ENCODE assay signal across 8 cellular contexts in the genomic region with DNA sequence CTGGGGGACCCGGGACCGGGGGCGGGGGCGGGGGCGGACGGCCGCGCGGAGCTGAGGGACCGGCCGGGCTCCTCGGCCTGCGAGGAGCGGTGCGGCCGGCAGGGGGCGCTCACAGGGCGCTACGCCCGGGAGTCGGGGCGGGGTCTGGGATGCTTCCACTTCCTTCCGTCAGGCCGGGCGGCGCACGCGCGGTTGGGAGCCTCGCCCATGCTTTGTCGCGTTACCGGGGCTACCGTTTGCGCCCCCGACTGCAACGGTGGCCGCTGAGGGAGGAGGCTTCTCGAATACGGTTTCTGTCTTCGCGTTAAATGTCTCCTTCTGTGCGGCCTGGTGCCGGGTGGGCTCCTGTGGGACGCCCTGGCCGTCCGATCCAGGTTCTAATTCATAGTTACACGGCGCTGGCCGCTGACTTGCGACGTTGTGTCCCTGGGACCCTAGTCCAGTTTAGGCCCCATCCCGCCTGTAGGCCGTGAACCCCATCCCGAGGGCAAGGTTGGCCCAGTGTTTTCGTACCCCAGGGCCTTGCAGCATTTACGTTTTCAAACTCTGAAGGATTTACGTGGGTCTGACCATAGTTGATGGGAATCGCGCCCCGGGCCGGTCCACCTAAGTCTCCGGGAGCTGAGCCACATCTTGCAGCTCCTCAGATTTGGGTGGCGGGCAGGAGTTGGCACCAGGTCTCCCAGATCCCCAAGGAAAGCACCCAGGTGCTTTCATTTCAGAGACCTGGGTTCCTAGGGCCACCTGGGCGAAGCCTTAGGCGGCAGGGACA. TPM values are rescaled to one million over a fixed set of nuclear protein-coding genes. Genes with fewer than 3 reads are reported as not detected.
DNase-seq lines count a peak whose midpoint lies in the region; ATAC-seq and TF ChIP-seq lines count a peak whose summit lies in the region.

No MANE protein-coding gene starts in this region.

- POLR2A ChIA-PET in RWPE1 (lab: Yijun Ruan, JAX; ENCODE audit: low non-redundant PET) = interaction anchor here (0.7 kb wide), 1 partner anchor 1977 kb away, joined by 3 read pairs; no protein-coding TSS in a partner anchor

- peak; percentile 36 for ATAC-seq in GM21619 (IDR thresholded peaks at IDR 0.05; ENCODE audit: unreplicated experiment)
- peak; percentile 72 for ATAC-seq in stimulated activated naive CD8-positive, alpha-beta T cell treated with anti-CD3 and anti-CD28 coated beads, Interleukin-15, amount 100 ng/mL, for 72 hours

- peaks cover 12% of the 10 kb centered on the region for H3K4me1 Mint-ChIP-seq in neural crest cell
- H3K4me1 Mint-ChIP-seq in stimulated activated naive CD8-positive, alpha-beta T cell treated with anti-CD3 and anti-CD28 coated beads, Interleukin-15, amount 100 ng/mL, for 72 hours = peaks cover 13% of the 10 kb centered on the region

- peak overlapping the region; percentile 98 for H3K4me3 Mint-ChIP-seq in neural crest cell
- peak overlapping the region; percentile 98 to 99 for H3K4me3 Mint-ChIP-seq in stimulated activated naive CD8-positive, alpha-beta T cell treated with anti-CD3 and anti-CD28 coated beads, Interleukin-15, amount 100 ng/mL, for 72 hours

- peak; percentile 71 for TF ChIP-seq CTCF in RWPE1 (conservative IDR thresholded peaks at IDR 0.05; ENCODE audit: low read depth)
- TF ChIP-seq CTCF in fibroblast of villous mesenchyme (IDR thresholded peaks at IDR 0.05; ENCODE audit: insufficient read depth, low read depth, low read length) = peak; percentile 48
- peak; percentile 80 for TF ChIP-seq CTCF in neural crest cell (conservative IDR thresholded peaks at IDR 0.05)

- peaks cover 5% of the 10 kb centered on the region for H3K36me3 Mint-ChIP-seq in neural crest cell (ENCODE audit: low read depth)

- CTCF ChIA-PET in RWPE1 (lab: Yijun Ruan, JAX) = no interaction called here

- peak overlapping the region; percentile 65 for H3K27ac Mint-ChIP-seq in neural crest cell (ENCODE audit: unreplicated experiment)
- H3K27ac Mint-ChIP-seq in stimulated activated naive CD8-positive, alpha-beta T cell treated with anti-CD3 and anti-CD28 coated beads, Interleukin-15, amount 100 ng/mL, for 72 hours = peak overlapping the region; percentile 96 to 99

- peak; percentile 54 for DNase-seq in DMS153 treated with DMSO at 0.1 percent for 48 hours (lab: John Stamatoyannopoulos, UW; ENCODE audit: unreplicated experiment)
- peak; percentile 74 for DNase-seq in LHCN-M2 (ENCODE audit: low read depth)
- peak; percentile 58 for DNase-seq in RWPE1 (ENCODE audit: low spot score)
- DNase-seq in activated gamma-delta T cell (lab: John Stamatoyannopoulos, UW) = peak; percentile 81
- DNase-seq in fibroblast of villous mesenchyme (ENCODE audit: low read depth) = peak; percentile 72
- peak; percentile 74 for DNase-seq in neural crest cell (ENCODE audit: low read depth, low spot score)
- peak; percentile 84 to 91 for DNase-seq in stimulated activated naive CD8-positive, alpha-beta T cell treated with anti-CD3 and anti-CD28 coated beads, Interleukin-15, amount 100 ng/mL, for 72 hours

- peaks cover 8% of the 10 kb centered on the region for H3K27me3 Mint-ChIP-seq in neural crest cell (ENCODE audit: low read depth)
- peaks cover 8% of the 10 kb centered on the region for H3K27me3 Mint-ChIP-seq in stimulated activated naive CD8-positive, alpha-beta T cell treated with anti-CD3 and anti-CD28 coated beads, Interleukin-15, amount 100 ng/mL, for 72 hours

- H3K27ac ChIP-seq in RWPE1 = peak overlapping the region; percentile 86

- peak overlapping the region; percentile 74 for H3K4me3 ChIP-seq in fibroblast of villous mesenchyme (ENCODE audit: low read depth, low read length)

- H3K9me3 Mint-ChIP-seq in neural crest cell = no peaks in the 10 kb centered on the region
- no peaks in the 10 kb centered on the region for H3K9me3 Mint-ChIP-seq in stimulated activated naive CD8-positive, alpha-beta T cell treated with anti-CD3 and anti-CD28 coated beads, Interleukin-15, amount 100 ng/mL, for 72 hours

RNA-seq across cellular contexts. Expression of a gene that starts 0.5 kb away (rescaled TPM):
- total RNA-seq in LHCN-M2 (2014; rRNA removed) = 21.9 and 27.7 TPM in 2 replicates
- 15.4 TPM for polyA plus RNA-seq in LHCN-M2 (2012)
- total RNA-seq in fibroblast of villous mesenchyme = 23.8 and 32.8 TPM in 2 replicates
- 27.8 and 29.2 TPM in 2 replicates for total RNA-seq in neural crest cell

Comparison
In these comparisons a context has a peak if more than half of its experiments do, and no peak if none do; other contexts are left out.
1. Peak in every context shown above with its lines: DNase-seq, ATAC-seq, H3K4me3 ChIP-seq and H3K27ac ChIP-seq.